In genomic region chr12:128933039-128933438, GRCh38 we compare ENCODE assay signal across 18 cellular contexts.
"Had no signal": no experiment of that assay in that cellular context is flagged by ENCODE, and none has a peak within 500 bp of the region (broad histone marks: within the 10 kb centered on the region; RNA-seq: fewer than 3 reads in every experiment).

No MANE protein-coding gene starts in this region.

- FAIRE-seq: RCC 7860 had no signal

- H3K4me2 ChIP-seq: SK-N-SH had no signal

- DNase-seq: Kasumi-1, KG1, MM.1S, NCI-H1092 treated with DMSO at 0.1 percent for 48 hours, NCI-H146, NCI-H1694 treated with DMSO at 0.1 percent for 48 hours, NCI-H1930, NCI-H2081, NCI-H2107, NCI-H2227 treated with DMSO at 0.1 percent for 48 hours, NCI-H524, NCI-H69, NCI-H774, RPMI8226, SHP77, SK-N-SH, SW 1271 had no signal

- H3K9me3 ChIP-seq: SK-N-SH had no signal

- H3K9ac ChIP-seq: SK-N-SH had no signal
